Comparison of ENCODE assay signal across 14 cellular contexts in the genomic region with DNA sequence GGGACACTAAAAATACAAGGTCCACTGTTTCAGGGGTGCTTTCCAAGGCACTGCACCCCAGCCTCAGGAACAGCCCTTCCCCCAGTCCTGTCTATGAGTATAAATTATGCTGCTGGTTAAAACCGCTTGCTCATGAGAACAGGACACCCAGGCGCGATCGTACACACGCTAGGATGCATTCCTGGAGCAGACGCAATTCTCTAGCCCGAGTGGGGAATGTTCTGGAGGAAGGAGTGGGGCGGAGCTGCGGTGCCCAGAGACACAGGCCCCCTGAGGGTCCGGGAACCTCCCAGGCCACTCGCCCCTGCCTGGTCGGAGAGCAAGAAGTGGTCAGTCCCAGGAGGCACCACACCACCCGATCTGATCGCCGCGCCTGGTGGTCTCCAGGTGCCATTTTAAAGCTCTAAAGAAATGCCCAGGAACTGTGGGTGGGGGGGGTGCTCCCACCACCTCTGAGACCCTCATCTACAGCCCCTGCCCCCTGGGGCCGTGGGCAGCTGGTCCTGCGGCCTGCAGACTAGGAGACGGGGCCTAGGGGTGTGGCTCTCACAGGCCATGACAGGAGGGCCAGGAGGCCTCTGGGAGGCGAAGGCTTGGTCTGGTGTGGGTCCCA. TPM values are rescaled to one million over a fixed set of nuclear protein-coding genes. Genes with fewer than 3 reads are reported as not detected.
DNase-seq lines count a peak whose midpoint lies in the region; ATAC-seq and TF ChIP-seq lines count a peak whose summit lies in the region.
"Had no signal": no experiment of that assay in that cellular context is flagged by ENCODE, and none has a peak within 500 bp of the region (broad histone marks: within the 10 kb centered on the region; RNA-seq: fewer than 3 reads in every experiment).

No MANE protein-coding gene starts in this region.

- no peak for ATAC-seq in HG03097 (IDR thresholded peaks at IDR 0.05; ENCODE audit: low FRiP score, unreplicated experiment)
- ATAC-seq: stimulated activated effector memory CD8-positive, alpha-beta T cell treated with anti-CD3 and anti-CD28 coated beads, Interleukin-12 subunit alpha, Interleukin-12 subunit beta, amount 100 ng/mL, for 72 hours had no signal

- H3K4me1 ChIP-seq in BLaER1 treated with 17β-estradiol and CSF1 and Interleukin-3, amounts not matched to agents 10 nM and 100 nM: peaks cover 43 to 87% (median 71%) of the 10 kb centered on the region in 10 experiments
- H3K4me1 ChIP-seq in OCI-LY1 (ENCODE audit: insufficient read depth, low read length, severe bottlenecking) (peaks cover 16% of the 10 kb centered on the region), uterus (no peaks in the 10 kb centered on the region)

- H3K9me2 ChIP-seq in OCI-LY1 (ENCODE audit: low read depth, low read length): no peaks in the 10 kb centered on the region

- peak overlapping the region; percentile 85 to 98 (median 90) for H3K4me2 ChIP-seq in BLaER1 treated with 17β-estradiol and CSF1 and Interleukin-3, amounts not matched to agents 10 nM and 100 nM
- peak overlapping the region; percentile 37; the same call in 1 of the 2 replicates for H3K4me2 ChIP-seq in OCI-LY1 (ENCODE audit: low read length)

- intact Hi-C loops in uterus (cut with DNase I; ENCODE audit: low total_unique reads): no loop called here

- no peak for TF ChIP-seq CTCF in OCI-LY1 (IDR thresholded peaks at IDR 0.05; ENCODE audit: low read length)
- no peak for TF ChIP-seq CTCF in fibroblast of the aortic adventitia (IDR thresholded peaks at IDR 0.05; ENCODE audit: insufficient read depth, low read length)
- TF ChIP-seq CTCF in uterus (IDR thresholded peaks at IDR 0.05): no peak

- H4K20me1 ChIP-seq in BLaER1 treated with 17β-estradiol and CSF1 and Interleukin-3, amounts not matched to agents 10 nM and 100 nM: peaks cover 0 to 35% (median 8%) of the 10 kb centered on the region in 11 experiments; a peak in 14 of 22 replicates
- H4K20me1 ChIP-seq in OCI-LY1 (ENCODE audit: insufficient read depth, low read length): no peaks in the 10 kb centered on the region

- DNase-seq in fibroblast of the aortic adventitia (ENCODE audit: low read depth) (peak; percentile 32), retina (peak; percentile 53), uterus (no peak), islet precursor cell (no peak)
- DNase-seq: activated naive CD4-positive, alpha-beta T cell treated with anti-CD3 and anti-CD28 coated beads for 36 hours; CD8-positive, alpha-beta memory T cell; effector memory CD4-positive, alpha-beta T cell; foreskin melanocyte; KG1; NCI-H1436 treated with DMSO at 0.1 percent for 48 hours had no signal

- no peak overlapping the region for H2AFZ ChIP-seq in OCI-LY1 (ENCODE audit: low read length)

- TF ChIP-seq POLR2A in uterus (IDR thresholded peaks at IDR 0.05): no peak

- no peaks in the 10 kb centered on the region for H3K9me3 ChIP-seq in BLaER1 treated with 17β-estradiol and CSF1 and Interleukin-3, amounts not matched to agents 10 nM and 100 nM (replicated peaks in 1 of 11)
- H3K9me3 ChIP-seq in OCI-LY1 (ENCODE audit: low read length) (no peaks in the 10 kb centered on the region), uterus (no peaks in the 10 kb centered on the region)

- H3K27ac ChIP-seq in BLaER1 treated with 17β-estradiol and CSF1 and Interleukin-3, amounts not matched to agents 10 nM and 100 nM: peak overlapping the region in 7 of 11 experiments; percentile 2 to 49 (median 14); a peak in 7 of 22 replicates
- H3K27ac ChIP-seq in OCI-LY1 (ENCODE audit: low read depth, low read length, poor library complexity, severe bottlenecking): no peak overlapping the region
- H3K27ac ChIP-seq in uterus: no peak overlapping the region

- peak overlapping the region in 10 of 11 experiments; percentile 6 to 81 (median 63); a peak in 10 of 22 replicates for H3K9ac ChIP-seq in BLaER1 treated with 17β-estradiol and CSF1 and Interleukin-3, amounts not matched to agents 10 nM and 100 nM
- no peak overlapping the region; the same call in 1 of the 2 replicates for H3K9ac ChIP-seq in OCI-LY1 (ENCODE audit: low read length)

- peak overlapping the region in 6 of 10 experiments; percentile 4 to 69 (median 56); a peak in 5 of 20 replicates for H3K4me3 ChIP-seq in BLaER1 treated with 17β-estradiol and CSF1 and Interleukin-3, amounts not matched to agents 10 nM and 100 nM
- H3K4me3 ChIP-seq in OCI-LY1 (ENCODE audit: low read depth, low read length, poor library complexity, severe bottlenecking) (no peak overlapping the region), fibroblast of the aortic adventitia (ENCODE audit: low read depth, low read length) (no peak overlapping the region), uterus (no peak overlapping the region)

- H3K79me2 ChIP-seq in OCI-LY1 (ENCODE audit: insufficient read depth, low read length): no peaks in the 10 kb centered on the region

- H3F3A ChIP-seq in OCI-LY1 (ENCODE audit: insufficient read depth, low read length): no peaks in the 10 kb centered on the region

- H3K36me3 ChIP-seq in BLaER1 treated with 17β-estradiol and CSF1 and Interleukin-3, amounts not matched to agents 10 nM and 100 nM: peaks cover 0 to 6% (median 0%) of the 10 kb centered on the region in 11 experiments; a peak in 2 of 22 replicates
- H3K36me3 ChIP-seq in OCI-LY1 (ENCODE audit: insufficient read depth, low read length): no peaks in the 10 kb centered on the region
- no peaks in the 10 kb centered on the region for H3K36me3 ChIP-seq in uterus

- no peaks in the 10 kb centered on the region for H3K27me3 ChIP-seq in BLaER1 treated with 17β-estradiol and CSF1 and Interleukin-3, amounts not matched to agents 10 nM and 100 nM
- H3K27me3 ChIP-seq in OCI-LY1 (ENCODE audit: insufficient read depth, low read length) (no peaks in the 10 kb centered on the region), uterus (no peaks in the 10 kb centered on the region)

RNA-seq across cellular contexts. Expression of a gene that starts 34.4 kb away (rescaled TPM):
- total RNA-seq in fibroblast of the aortic adventitia (ENCODE audit: low replicate concordance): 8.4 and 8.6 TPM in 2 replicates
- total RNA-seq in uterus: 10 to 100 TPM in 1 of 4 donors, 1 to 10 TPM in 3; 2.8 to 15.0 (median 4.6) TPM

RNA-seq across cellular contexts. Expression of a gene that starts 51.2 kb away (rescaled TPM):
- total RNA-seq in fibroblast of the aortic adventitia (ENCODE audit: low replicate concordance) (3,820 and 8,760 TPM in 2 replicates), uterus (1,000 to 10,000 TPM; 2,117 to 6,387 (median 2,745) TPM)

RNA-seq across cellular contexts. Expression of a gene that starts 55.6 kb away (rescaled TPM):
- total RNA-seq in fibroblast of the aortic adventitia (ENCODE audit: low replicate concordance) (57.8 and 155 TPM in 2 replicates), uterus (100 to 1,000 TPM in 1 of 4 donors, 10 to 100 TPM in 3; 28.2 to 179 (median 62.1) TPM)

Comparison
In these comparisons a context has a peak if more than half of its experiments do, and no peak if none do; other contexts are left out.
1. H3K27ac ChIP-seq: peak in BLaER1 treated with 17β-estradiol and CSF1 and Interleukin-3, amounts not matched to agents 10 nM and 100 nM (7 of 11); none in OCI-LY1 (single experiment) and uterus (0 of 2).
2. H3K4me3 ChIP-seq: peak in BLaER1 treated with 17β-estradiol and CSF1 and Interleukin-3, amounts not matched to agents 10 nM and 100 nM (6 of 10); none in OCI-LY1 (single experiment), fibroblast of the aortic adventitia (single experiment) and uterus (0 of 2).
3. DNase-seq: peak in fibroblast of the aortic adventitia (single experiment) and retina (single experiment); none in uterus (0 of 2) and islet precursor cell (single experiment).